25 cellular contexts compared by ENCODE assay signal in the genomic region with DNA sequence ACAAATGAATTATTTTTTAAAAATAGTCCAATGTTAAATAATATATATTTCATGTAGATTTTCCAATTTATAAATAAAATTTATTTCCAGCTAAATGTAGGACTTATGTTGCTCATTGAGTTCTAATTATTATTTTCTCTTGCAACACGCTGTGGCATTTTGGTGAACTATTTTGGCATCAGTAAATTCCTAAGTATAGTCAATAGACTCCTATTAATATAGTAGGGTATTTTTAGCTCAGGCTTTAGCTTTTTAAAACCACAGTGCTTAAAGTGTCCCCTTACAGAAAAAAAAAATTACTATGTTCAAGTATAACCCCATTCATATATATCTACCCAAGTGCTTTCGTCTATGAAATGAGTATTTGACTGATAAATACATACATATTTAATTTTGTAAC.
"Had no signal": no experiment of that assay in that cellular context is flagged by ENCODE, and none has a peak within 500 bp of the region (broad histone marks: within the 10 kb centered on the region; RNA-seq: fewer than 3 reads in every experiment).

No MANE protein-coding gene starts in this region.

- H3K36me3 ChIP-seq: colonic mucosa, esophagus squamous epithelium, gastroesophageal sphincter had no signal

- H3K9me3 ChIP-seq: body of pancreas, colonic mucosa, esophagus squamous epithelium, gastroesophageal sphincter had no signal

- H3K4me3 ChIP-seq: body of pancreas, colonic mucosa, esophagus squamous epithelium, gastroesophageal sphincter had no signal

- H3K27ac ChIP-seq: body of pancreas, colonic mucosa, epithelial cell of prostate, esophagus squamous epithelium, gastroesophageal sphincter had no signal

- ATAC-seq: activated CD8-positive, alpha-beta T cell treated with anti-CD3 and anti-CD28 coated beads for 36 hours; activated T-cell treated with anti-CD3 and anti-CD28 coated beads, Interleukin-2, amount 50 U/mL, for 4 hours; activated T-helper 17 cell treated with anti-CD3 and anti-CD28 coated beads, Interleukin-2, amount 50 U/mL, for 72 hours; body of pancreas; gastroesophageal sphincter had no signal

- DNase-seq: activated CD4-positive, alpha-beta T cell treated with anti-CD3 and anti-CD28 coated beads for 1 hour; activated CD4-positive, alpha-beta T cell treated with anti-CD3 and anti-CD28 coated beads for 4 hours; activated CD4-positive, alpha-beta T cell treated with anti-CD3 and anti-CD28 coated beads, Interleukin-2, amount 50 U/mL, for 1 hour; activated CD4-positive, alpha-beta T cell treated with anti-CD3 and anti-CD28 coated beads, Interleukin-2, amount 50 U/mL, for 48 hours; activated CD4-positive, CD25-positive, alpha-beta regulatory T cell; activated CD8-positive, alpha-beta memory T cell treated with anti-CD3 and anti-CD28 coated beads for 24 hours; activated CD8-positive, alpha-beta T cell treated with anti-CD3 and anti-CD28 coated beads for 36 hours; activated effector memory CD4-positive, alpha-beta T cell treated with Interleukin-2 at 50 U/mL for 16 hours; activated gamma-delta T cell treated with Interleukin-2 at 50 U/mL for 16 hours; activated naive CD4-positive, alpha-beta T cell treated with anti-CD3 and anti-CD28 coated beads, Interleukin-2, amount 50 U/mL, for 16 hours; activated naive CD4-positive, alpha-beta T cell treated with Interleukin-2 at 50 U/mL for 16 hours; activated T-cell treated with anti-CD3 and anti-CD28 coated beads, Interleukin-2, amount 50 U/mL, for 4 hours; amniotic stem cell; anterior cingulate cortex; body of pancreas; central memory CD4-positive, alpha-beta T cell; cerebellar nuclear complex; colonic mucosa; effector CD8-positive, alpha-beta T cell; esophagus squamous epithelium; foreskin melanocyte; T-helper 2 cell had no signal

- H3K27me3 ChIP-seq: body of pancreas, colonic mucosa, esophagus squamous epithelium, gastroesophageal sphincter had no signal

- H3K4me1 ChIP-seq: colonic mucosa, esophagus squamous epithelium, gastroesophageal sphincter had no signal
